ENCODE assay signal across 10 cellular contexts in genomic region chr15:62895139-62895866, GRCh38.
DNase-seq lines count a peak whose midpoint lies in the region; ATAC-seq, FAIRE-seq and TF ChIP-seq lines count a peak whose summit lies in the region.
"Had no signal": no experiment of that assay in that cellular context is flagged by ENCODE, and none has a peak within 500 bp of the region (broad histone marks: within the 10 kb centered on the region; RNA-seq: fewer than 3 reads in every experiment).

No MANE protein-coding gene starts in this region.

- peaks cover 0 to 49% of the 10 kb centered on the region in 2 donors for H3K4me1 ChIP-seq in right atrium auricular region
- H3K4me1 ChIP-seq in breast epithelium: peaks cover 4 to 22% of the 10 kb centered on the region in 2 donors
- peaks cover 35 to 49% of the 10 kb centered on the region in 2 donors for H3K4me1 ChIP-seq in gastrocnemius medialis
- H3K4me1 ChIP-seq: BLaER1 had no signal

- no peak overlapping the region for H3K4me3 ChIP-seq in right atrium auricular region
- no peak overlapping the region for H3K4me3 ChIP-seq in breast epithelium
- no peak overlapping the region for H3K4me3 ChIP-seq in gastrocnemius medialis
- H3K4me3 ChIP-seq: BLaER1 had no signal

- intact Hi-C loops in left ventricle myocardium superior (cut with micrococcal nuclease): no loop called here
- intact Hi-C loops in breast epithelium (cut with DNase I; ENCODE audit: low total_unique reads): loop anchor here (5.0 kb wide), 1 partner anchor 47 kb away; no protein-coding TSS in a partner anchor
- intact Hi-C loops in gastrocnemius medialis (cut with DNase I; ENCODE audit: low total_unique reads): loop anchor here (5.0 to 10.0 kb wide), 3 partner anchors 122 to 491 kb away; no protein-coding TSS in a partner anchor

- H3K27ac ChIP-seq in right atrium auricular region (peak overlapping the region; percentile 78 to 88), breast epithelium (peak overlapping the region; percentile 97 to 98), gastrocnemius medialis (peak overlapping the region in 1 of 4 donors; percentile 65)
- H3K27ac ChIP-seq: BLaER1 had no signal

- TF ChIP-seq POLR2A in breast epithelium (IDR thresholded peaks at IDR 0.05): no peak
- TF ChIP-seq POLR2A in gastrocnemius medialis (IDR thresholded peaks at IDR 0.05): no peak

- DNase-seq in right atrium auricular region (ENCODE audit: low spot score): no peak
- no peak for DNase-seq in left ventricle myocardium superior
- DNase-seq in breast epithelium (ENCODE audit: low spot score in 2 of 2): no peak
- DNase-seq in lung microvascular endothelial cell (ENCODE audit: low read depth in 2 of 2): peak; percentile 80 to 94
- no peak for DNase-seq in urothelium cell line (ENCODE audit: low spot score)
- DNase-seq in NCI-H187 treated with DMSO at 0.1 percent for 48 hours (lab: John Stamatoyannopoulos, UW): no peak
- DNase-seq in gastrocnemius medialis: no peak
- no peak for DNase-seq in GM13976 (ENCODE audit: low spot score)
- DNase-seq: activated CD8-positive, alpha-beta memory T cell treated with anti-CD3 and anti-CD28 coated beads, Interleukin-2, amount 50 U/mL, for 48 hours had no signal

- ATAC-seq in left ventricle myocardium superior (no peak), gastrocnemius medialis (no peak)

- in situ Hi-C loops in gastrocnemius medialis (cut with MboI; ENCODE audit: low sequenced_read_pairs in 4 of 4) (no loop called here), GM13976 (cut with MboI; ENCODE audit: low sequenced_read_pairs, unreplicated experiment) (no loop called here)

- H3K36me3 ChIP-seq in right atrium auricular region: no peaks in the 10 kb centered on the region
- H3K36me3 ChIP-seq in breast epithelium: no peaks in the 10 kb centered on the region
- no peaks in the 10 kb centered on the region for H3K36me3 ChIP-seq in gastrocnemius medialis
- H3K36me3 ChIP-seq: BLaER1 had no signal

- H3K27me3 ChIP-seq in right atrium auricular region (no peaks in the 10 kb centered on the region), breast epithelium (no peaks in the 10 kb centered on the region), gastrocnemius medialis (no peaks in the 10 kb centered on the region)
- H3K27me3 ChIP-seq: BLaER1 had no signal

- H3K9me3 ChIP-seq in right atrium auricular region: no peaks in the 10 kb centered on the region
- no peaks in the 10 kb centered on the region for H3K9me3 ChIP-seq in breast epithelium
- no peaks in the 10 kb centered on the region for H3K9me3 ChIP-seq in gastrocnemius medialis
- H3K9me3 ChIP-seq: BLaER1 had no signal

- TF ChIP-seq CTCF in right atrium auricular region (IDR thresholded peaks at IDR 0.05) (no peak), breast epithelium (IDR thresholded peaks at IDR 0.05) (no peak), gastrocnemius medialis (IDR thresholded peaks at IDR 0.05 in 4 of 5, conservative IDR thresholded peaks at IDR 0.05 in 1 of 5) (no peak), GM13976 (IDR thresholded peaks at IDR 0.05; ENCODE audit: borderline replicate concordance, control extremely low read depth, extremely low read depth, insufficient read depth, missing control alignments) (no peak)

- peak; percentile 30 for FAIRE-seq in urothelium cell line (lab: Jason Lieb, UNC)

Comparison
In these comparisons a context has a peak if more than half of its experiments do, and no peak if none do; other contexts are left out.
1. DNase-seq: peak in lung microvascular endothelial cell (2 of 2); none in right atrium auricular region (single experiment), left ventricle myocardium superior (single experiment), breast epithelium (0 of 2), urothelium cell line (single experiment), NCI-H187 treated with DMSO at 0.1 percent for 48 hours (single experiment), gastrocnemius medialis (0 of 2) and GM13976 (single experiment).